In the genomic region with DNA sequence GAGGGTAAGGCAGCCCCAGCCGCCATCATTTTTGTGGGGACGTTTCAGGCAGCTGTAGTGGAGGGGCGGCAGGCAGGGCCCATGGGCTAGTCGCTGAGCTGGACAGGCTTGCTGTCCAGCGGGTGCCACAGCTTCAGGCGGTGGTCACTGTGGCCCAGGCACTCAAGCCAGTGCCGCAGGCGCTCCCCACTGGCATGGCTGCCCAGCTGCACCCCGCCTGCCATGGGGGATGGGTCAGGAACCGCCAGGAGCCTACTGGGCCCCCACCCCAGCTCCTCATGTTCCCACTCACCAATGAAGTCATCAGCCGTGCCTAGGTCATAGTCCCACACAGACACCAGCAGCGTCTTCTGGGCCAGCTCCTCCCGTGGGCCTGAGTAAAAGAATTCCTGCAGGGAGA, we compare ENCODE assay signal across 1 cellular context.
A peak's percentile ranks its signal among the peaks of the same experiment; 100 is the strongest.
TF ChIP-seq lines count a peak whose summit lies in the region.

No MANE protein-coding gene starts in this region.

TF ChIP-seq in K562, 482 proteins besides CTCF, POLR2A, EP300 and RAD21:
- TF ChIP-seq TEAD4 (IDR thresholded peaks at IDR 0.05; ENCODE audit: low read length) (no peak), TEAD4 (CRISPR knock-in tag; IDR thresholded peaks at IDR 0.05; ENCODE audit: borderline replicate concordance) (no peak), PML (IDR thresholded peaks at IDR 0.05; ENCODE audit: low read length) (0 out of 2 replicates have a peak, but pooled peaks have one; percentile 7), ZNF592 (IDR thresholded peaks at IDR 0.05) (no peak)
- TF ChIP-seq, protein P1, sequence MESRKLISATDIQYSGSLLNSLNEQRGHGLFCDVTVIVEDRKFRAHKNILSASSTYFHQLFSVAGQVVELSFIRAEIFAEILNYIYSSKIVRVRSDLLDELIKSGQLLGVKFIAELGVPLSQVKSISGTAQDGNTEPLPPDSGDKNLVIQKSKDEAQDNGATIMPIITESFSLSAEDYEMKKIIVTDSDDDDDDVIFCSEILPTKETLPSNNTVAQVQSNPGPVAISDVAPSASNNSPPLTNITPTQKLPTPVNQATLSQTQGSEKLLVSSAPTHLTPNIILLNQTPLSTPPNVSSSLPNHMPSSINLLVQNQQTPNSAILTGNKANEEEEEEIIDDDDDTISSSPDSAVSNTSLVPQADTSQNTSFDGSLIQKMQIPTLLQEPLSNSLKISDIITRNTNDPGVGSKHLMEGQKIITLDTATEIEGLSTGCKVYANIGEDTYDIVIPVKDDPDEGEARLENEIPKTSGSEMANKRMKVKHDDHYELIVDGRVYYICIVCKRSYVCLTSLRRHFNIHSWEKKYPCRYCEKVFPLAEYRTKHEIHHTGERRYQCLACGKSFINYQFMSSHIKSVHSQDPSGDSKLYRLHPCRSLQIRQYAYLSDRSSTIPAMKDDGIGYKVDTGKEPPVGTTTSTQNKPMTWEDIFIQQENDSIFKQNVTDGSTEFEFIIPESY (CRISPR knock-in tag; IDR thresholded peaks at IDR 0.05) = peak; percentile 71; the same call in 1 of the 2 replicates
TF ChIP-seq in K562: peak in this region for 2.
